13 cellular contexts compared by ENCODE assay signal in genomic region chr6:156816505-156816904, GRCh38. TPM values are rescaled to one million over a fixed set of nuclear protein-coding genes. Genes with fewer than 3 reads are reported as not detected.
DNase-seq lines count a peak whose midpoint lies in the region; ATAC-seq, FAIRE-seq and TF ChIP-seq lines count a peak whose summit lies in the region.
"Had no signal": no experiment of that assay in that cellular context is flagged by ENCODE, and none has a peak within 500 bp of the region (broad histone marks: within the 10 kb centered on the region; RNA-seq: fewer than 3 reads in every experiment).

No MANE protein-coding gene starts in this region.

- H3K9me2 ChIP-seq in GM23338 (ENCODE audit: insufficient read depth) (no peaks in the 10 kb centered on the region), SK-N-SH (no peaks in the 10 kb centered on the region)

- no peak overlapping the region for H3K27ac ChIP-seq in GM23338 (ENCODE audit: low read depth)
- no peak overlapping the region for H3K27ac ChIP-seq in GM12878 (ENCODE audit: control insufficient read depth, insufficient read depth)
- H3K27ac ChIP-seq in HepG2 (ENCODE audit: extremely low read length, insufficient read depth, low read length), result no peak overlapping the region
- H3K27ac ChIP-seq in SK-N-SH (ENCODE audit: low read depth in 2 of 2, low read length in 1 of 2), result no peak overlapping the region
- H3K27ac ChIP-seq: thoracic aorta had no signal

- TF ChIP-seq EP300 in GM12878 (IDR thresholded peaks at IDR 0.05; ENCODE audit: borderline replicate concordance in 1 of 2, control insufficient read depth in 1 of 2, low read depth in 2 of 2, low read length in 2 of 2), result no peak
- no peak for TF ChIP-seq EP300 in HepG2 (IDR thresholded peaks at IDR 0.05; ENCODE audit: low read depth in 2 of 2, low read length in 2 of 2)
- no peak for TF ChIP-seq EP300 in HepG2 (CRISPR knock-in tag; IDR thresholded peaks at IDR 0.05; ENCODE audit: borderline replicate concordance)
- no peak for TF ChIP-seq EP300 in SK-N-SH (IDR thresholded peaks at IDR 0.05; ENCODE audit: borderline replicate concordance in 1 of 2, low read depth in 1 of 2, low read length in 1 of 2)

- H3K4me3 ChIP-seq in GM23338 (no peak overlapping the region), GM12878 (no peak overlapping the region), HepG2 (replicated peaks in 1 of 3; ENCODE audit: insufficient read depth in 1 of 3, low read depth in 2 of 3, low read length in 3 of 3) (no peak overlapping the region), skeletal muscle satellite cell (ENCODE audit: low read length) (no peak overlapping the region), SK-N-SH (ENCODE audit: low read depth in 2 of 2, low read length in 1 of 2) (no peak overlapping the region)
- H3K4me3 ChIP-seq: thoracic aorta had no signal

- H2AFZ ChIP-seq in GM23338, result no peak overlapping the region
- H2AFZ ChIP-seq in GM12878 (ENCODE audit: control insufficient read depth, low read depth, low read length), result no peak overlapping the region
- H2AFZ ChIP-seq in HepG2 (ENCODE audit: low read length), result no peak overlapping the region
- H2AFZ ChIP-seq in SK-N-SH (ENCODE audit: low read depth), result no peak overlapping the region

- TF ChIP-seq RAD21 in GM12878 (IDR thresholded peaks at IDR 0.05; ENCODE audit: insufficient read depth, low read depth, low read length) (no peak), HepG2 (CRISPR knock-in tag; IDR thresholded peaks at IDR 0.05) (no peak), SK-N-SH (IDR thresholded peaks at IDR 0.05; ENCODE audit: low read length) (no peak)

- H3K4me1 Mint-ChIP-seq in GM23338, result peaks cover 54% of the 10 kb centered on the region
- H3K4me1 Mint-ChIP-seq in activated naive CD8-positive, alpha-beta T cell treated with anti-CD3 and anti-CD28 coated beads, Interleukin-2, amount 50 U/mL, for 24 hours, result peaks cover 73% of the 10 kb centered on the region

- no peaks in the 10 kb centered on the region for H3K9me3 ChIP-seq in GM12878 (replicated peaks; ENCODE audit: control insufficient read depth, insufficient read depth, low read length)
- H3K9me3 ChIP-seq in HepG2 (ENCODE audit: low read length), result no peaks in the 10 kb centered on the region
- H3K9me3 ChIP-seq in skeletal muscle satellite cell (replicated peaks; ENCODE audit: low read length), result no peaks in the 10 kb centered on the region
- H3K9me3 ChIP-seq in SK-N-SH, result no peaks in the 10 kb centered on the region
- H3K9me3 ChIP-seq: thoracic aorta had no signal

- peaks cover 2% of the 10 kb centered on the region for H3K27me3 Mint-ChIP-seq in GM23338 (ENCODE audit: insufficient read depth, low read depth, poor library complexity)
- H3K27me3 Mint-ChIP-seq in activated naive CD8-positive, alpha-beta T cell treated with anti-CD3 and anti-CD28 coated beads, Interleukin-2, amount 50 U/mL, for 24 hours, result no peaks in the 10 kb centered on the region

- H3K4me2 ChIP-seq in GM23338, result no peak overlapping the region
- H3K4me2 ChIP-seq in GM12878 (ENCODE audit: control insufficient read depth, insufficient read depth), result no peak overlapping the region; the same call in 1 of the 2 replicates
- no peak overlapping the region for H3K4me2 ChIP-seq in HepG2 (ENCODE audit: low read depth, low read length)
- H3K4me2 ChIP-seq in skeletal muscle satellite cell (ENCODE audit: low read length), result peak overlapping the region; percentile 17
- H3K4me2 ChIP-seq in SK-N-SH, result no peak overlapping the region

- WGBS in GM12878 (ENCODE audit: insufficient coverage, insufficient replicate concordance, low lambda C conversion rate, missing lambda C conversion rate), result 98% methylated on average over 7 of the region's 7 CpGs
- 91% methylated on average over 7 of the region's 7 CpGs for WGBS in HepG2 (ENCODE audit: low lambda C conversion rate)
- WGBS in SK-N-SH (ENCODE audit: low lambda C conversion rate), result 93% methylated on average over 7 of the region's 7 CpGs

- no peaks in the 10 kb centered on the region for H3K36me3 ChIP-seq in GM23338 (ENCODE audit: insufficient read depth)
- H3K36me3 ChIP-seq in GM12878 (ENCODE audit: control insufficient read depth in 2 of 2, insufficient read depth in 2 of 2, low read length in 1 of 2), result peaks cover 0 to 1% of the 10 kb centered on the region in 2 experiments; a peak in 2 of 4 replicates
- no peaks in the 10 kb centered on the region; a peak in 2 of 5 replicates for H3K36me3 ChIP-seq in HepG2 (replicated peaks in 1 of 2; ENCODE audit: control insufficient read depth in 1 of 2, insufficient read depth in 2 of 2, low read length in 2 of 2)
- no peaks in the 10 kb centered on the region for H3K36me3 ChIP-seq in skeletal muscle satellite cell (ENCODE audit: insufficient read depth, low read length)
- no peaks in the 10 kb centered on the region for H3K36me3 ChIP-seq in SK-N-SH (replicated peaks in 1 of 2; ENCODE audit: control insufficient read depth in 1 of 2, insufficient read depth in 2 of 2, low read length in 1 of 2)
- H3K36me3 ChIP-seq: thoracic aorta had no signal

- CTCF ChIA-PET in GM12878 (lab: Yijun Ruan, JAX), result no interaction called here
- CTCF ChIA-PET in HepG2 (lab: Yijun Ruan, JAX; ENCODE audit: low intra/inter-chr PET ratio, low total read pairs), result no interaction called here
- CTCF ChIA-PET in SK-N-SH (lab: Yijun Ruan, JAX), result no interaction called here

- H3K79me2 ChIP-seq in GM23338 (replicated peaks; ENCODE audit: insufficient read depth), result peaks cover 99% of the 10 kb centered on the region
- H3K79me2 ChIP-seq in GM12878 (ENCODE audit: control insufficient read depth, insufficient read depth, low read length), result peaks cover 99% of the 10 kb centered on the region
- H3K79me2 ChIP-seq in HepG2 (ENCODE audit: insufficient read depth, low read length), result peaks cover 96% of the 10 kb centered on the region
- peaks cover 99% of the 10 kb centered on the region for H3K79me2 ChIP-seq in SK-N-SH (ENCODE audit: insufficient read depth)

- no peak overlapping the region for H3K4me3 Mint-ChIP-seq in GM23338
- no peak overlapping the region for H3K4me3 Mint-ChIP-seq in activated naive CD8-positive, alpha-beta T cell treated with anti-CD3 and anti-CD28 coated beads, Interleukin-2, amount 50 U/mL, for 24 hours
- H3K4me3 Mint-ChIP-seq: brain had no signal

- FAIRE-seq in GM12878 (lab: Jason Lieb, UNC) (no peak), HepG2 (lab: Jason Lieb, UNC) (no peak)

- H3K27ac Mint-ChIP-seq in GM23338, result no peak overlapping the region
- no peak overlapping the region for H3K27ac Mint-ChIP-seq in activated naive CD8-positive, alpha-beta T cell treated with anti-CD3 and anti-CD28 coated beads, Interleukin-2, amount 50 U/mL, for 24 hours

- DNase-seq in GM23338 (ENCODE audit: low spot score) (no peak), GM12878 (ENCODE audit: low read depth, low spot score) (no peak), HepG2 (ENCODE audit: low spot score) (no peak), SK-N-SH (no peak), NCI-H510A treated with DMSO at 0.1 percent for 48 hours (lab: John Stamatoyannopoulos, UW) (no peak), HCEC 1CT (no peak)
- no peak for DNase-seq in activated naive CD8-positive, alpha-beta T cell treated with anti-CD3 and anti-CD28 coated beads, Interleukin-2, amount 50 U/mL, for 24 hours
- DNase-seq: foreskin fibroblast; stimulated activated CD4-positive, alpha-beta T cell treated with anti-CD3 and anti-CD28 coated beads, Interleukin-4, amount 100 ng/mL, for 24 hours; SW 1271 had no signal

- in situ Hi-C loops in GM12878 (cut with MboI), result no loop called here
- in situ Hi-C loops in HepG2 (cut with HindIII; ENCODE audit: extremely low pct_ligation_motif_present, low pct_unique_long_range_greater_than_20kb), result no loop called here

- H3F3A ChIP-seq in GM23338 (replicated peaks; ENCODE audit: low read depth) (no peaks in the 10 kb centered on the region), SK-N-SH (replicated peaks; ENCODE audit: insufficient read depth) (peaks cover 3% of the 10 kb centered on the region)

- BruUV-seq in GM12878 (replicated peaks; lab: Mats Ljungman, UMichigan), result no TSS peak
- BruUV-seq in HepG2 (replicated peaks; lab: Mats Ljungman, UMichigan), result no TSS peak

- no peak for TF ChIP-seq CTCF in GM23338 (conservative IDR thresholded peaks at IDR 0.05; ENCODE audit: low read depth in 2 of 2)
- no peak for TF ChIP-seq CTCF in GM12878 (IDR thresholded peaks at IDR 0.05 in 2 of 3, conservative IDR thresholded peaks at IDR 0.05 in 1 of 3; ENCODE audit: control insufficient read depth in 2 of 3, extremely low read depth in 1 of 3, insufficient read depth in 1 of 3, low read depth in 3 of 3, low read length in 3 of 3)
- no peak for TF ChIP-seq CTCF in HepG2 (CRISPR knock-in tag; IDR thresholded peaks at IDR 0.05)
- TF ChIP-seq CTCF in SK-N-SH (IDR thresholded peaks at IDR 0.05), result no peak

- intact Hi-C loops in GM12878 (cut with micrococcal nuclease; ENCODE audit: unreplicated experiment) (no loop called here), HepG2 (cut with micrococcal nuclease; ENCODE audit: unreplicated experiment) (no loop called here)

- H3K9me3 Mint-ChIP-seq in GM23338, result no peaks in the 10 kb centered on the region
- no peaks in the 10 kb centered on the region for H3K9me3 Mint-ChIP-seq in activated naive CD8-positive, alpha-beta T cell treated with anti-CD3 and anti-CD28 coated beads, Interleukin-2, amount 50 U/mL, for 24 hours
- H3K9me3 Mint-ChIP-seq: brain had no signal

- RAD21 ChIA-PET in GM12878 (lab: Charles Lee; ENCODE audit: unreplicated experiment), result no interaction called here

- H3K27me3 ChIP-seq in GM23338 (ENCODE audit: insufficient read depth), result no peaks in the 10 kb centered on the region
- no peaks in the 10 kb centered on the region for H3K27me3 ChIP-seq in GM12878 (replicated peaks in 1 of 2; ENCODE audit: control insufficient read depth in 2 of 2, insufficient read depth in 2 of 2, low read length in 1 of 2)
- H3K27me3 ChIP-seq in HepG2 (ENCODE audit: control insufficient read depth in 1 of 2, insufficient read depth in 2 of 2, low read length in 2 of 2), result no peaks in the 10 kb centered on the region
- no peaks in the 10 kb centered on the region for H3K27me3 ChIP-seq in skeletal muscle satellite cell (ENCODE audit: control insufficient read depth, insufficient read depth, low read length)
- no peaks in the 10 kb centered on the region for H3K27me3 ChIP-seq in SK-N-SH (ENCODE audit: insufficient read depth)

- H3K36me3 Mint-ChIP-seq in GM23338 (ENCODE audit: low read depth), result no peaks in the 10 kb centered on the region
- no peaks in the 10 kb centered on the region for H3K36me3 Mint-ChIP-seq in activated naive CD8-positive, alpha-beta T cell treated with anti-CD3 and anti-CD28 coated beads, Interleukin-2, amount 50 U/mL, for 24 hours (ENCODE audit: low read depth)

- ATAC-seq in GM23338 (peak; percentile 29), GM12878 (no peak; the same call in 2 of the 3 replicates), HepG2 (peak; percentile 45)
- no peak for ATAC-seq in activated naive CD8-positive, alpha-beta T cell treated with anti-CD3 and anti-CD28 coated beads, Interleukin-2, amount 50 U/mL, for 24 hours

- SMC1A ChIA-PET in GM12878 (lab: Charles Lee; ENCODE audit: uncharacterized antibody, unreplicated experiment), result no interaction called here

- H3K4me1 ChIP-seq in GM23338 (ENCODE audit: insufficient read depth), result peaks cover 48% of the 10 kb centered on the region
- peaks cover 16% of the 10 kb centered on the region for H3K4me1 ChIP-seq in GM12878 (ENCODE audit: control insufficient read depth, insufficient read depth, low read length)
- H3K4me1 ChIP-seq in HepG2 (ENCODE audit: insufficient read depth, low read length), result peaks cover 3% of the 10 kb centered on the region; the same call in 1 of the 2 replicates
- peaks cover 19% of the 10 kb centered on the region for H3K4me1 ChIP-seq in skeletal muscle satellite cell (ENCODE audit: control insufficient read depth, insufficient read depth, low read length)
- H3K4me1 ChIP-seq in SK-N-SH (ENCODE audit: control insufficient read depth in 1 of 2, insufficient read depth in 2 of 2, low read depth in 1 of 2, low read length in 1 of 2), result peaks cover 0 to 14% of the 10 kb centered on the region in 2 experiments; a peak in 3 of 4 replicates

- POLR2A ChIA-PET in GM12878 (lab: Charles Lee) (no interaction called here), HepG2 (lab: Yijun Ruan, JAX) (no interaction called here), SK-N-SH (lab: Yijun Ruan, JAX) (no interaction called here)

- TF ChIP-seq POLR2A in GM12878 (IDR thresholded peaks at IDR 0.05; ENCODE audit: low read depth, low read length) (no peak), HepG2 (IDR thresholded peaks at IDR 0.05; ENCODE audit: insufficient read depth in 1 of 2, low read depth in 2 of 2, low read length in 2 of 2) (no peak)

- H3K9ac ChIP-seq in GM12878 (ENCODE audit: control insufficient read depth, insufficient read depth, low read length) (no peak overlapping the region), HepG2 (ENCODE audit: insufficient read depth, low read depth, low read length) (no peak overlapping the region), skeletal muscle satellite cell (ENCODE audit: low read depth, low read length) (no peak overlapping the region), SK-N-SH (no peak overlapping the region)

- H4K20me1 ChIP-seq in GM23338 (replicated peaks; ENCODE audit: insufficient read depth) (peaks cover 86% of the 10 kb centered on the region), GM12878 (ENCODE audit: control insufficient read depth, insufficient read depth) (0 out of 2 replicates have a peak, but pooled peaks cover 4% of the 10 kb centered on the region), HepG2 (ENCODE audit: insufficient read depth, low read length) (peaks cover 32% of the 10 kb centered on the region), SK-N-SH (ENCODE audit: insufficient read depth) (peaks cover 96% of the 10 kb centered on the region)

RNA-seq across cellular contexts. Expression of gene ARID1B, which starts 39.3 kb away (rescaled TPM):
- total RNA-seq in GM23338 (2014; rRNA removed; shearing (Covaris generic)), result 72.2 and 82.4 TPM in 2 replicates
- polyA plus RNA-seq in GM23338 (2016; fragmentation: Nextera tagmentation; extraction: Ambion mirVana), result 53.3 and 59.3 TPM in 2 replicates
- 1,061 and 1,083 TPM in 2 replicates for total RNA-seq in GM12878 (2013; cell fraction: nucleolus; rRNA removed)
- total RNA-seq in GM12878 (2014; rRNA removed), result 68.0 and 68.8 TPM in 2 replicates
- total RNA-seq in GM12878 (2014; rRNA removed; fragmentation: Illumina TruSeq; extraction: Trizol), result 73.7 and 80.8 TPM in 2 replicates
- 116 and 133 TPM in 2 replicates for total RNA-seq in GM12878 (2021)
- 28.7 TPM for polyA plus RNA-seq in GM12878 (2011; ENCODE audit: low read depth)
- 21.3 and 24.7 TPM in 2 replicates for polyA plus RNA-seq in GM12878 (2011; rRNA removed)
- 21.4 and 24.5 TPM in 2 replicates for polyA plus RNA-seq in GM12878 (2011; cell fraction: cytosol; rRNA removed)
- 69.4 and 82.0 TPM in 2 replicates for polyA plus RNA-seq in GM12878 (2011; cell fraction: nucleus; rRNA removed)
- 43.0 and 45.3 TPM in 2 replicates for polyA plus RNA-seq in GM12878 (2012)
- 59.2 and 69.9 TPM in 2 replicates for polyA plus RNA-seq in GM12878 (2014; fragmentation: Illumina TruSeq; extraction: Trizol)
- 10 to 100 TPM; 37.7 to 73.9 TPM for polyA plus RNA-seq in GM12878 (2014; fragmentation: Nextera tagmentation; extraction: Ambion mirVana)
- polyA plus RNA-seq in GM12878 (2014; rRNA removed), result 50.0 and 59.1 TPM in 2 replicates
- 10 to 100 TPM; 32.4 to 39.1 TPM for polyA plus RNA-seq in GM12878 (2016; fragmentation: Nextera tagmentation; extraction: Ambion mirVana)
- polyA minus RNA-seq in GM12878 (2011; rRNA and poly(A)+ RNA removed), result 124 and 158 TPM in 2 replicates
- polyA minus RNA-seq in GM12878 (2011; cell fraction: cytosol; rRNA and poly(A)+ RNA removed), result 32.6 and 38.9 TPM in 2 replicates
- polyA minus RNA-seq in GM12878 (2011; cell fraction: nucleus; rRNA and poly(A)+ RNA removed), result 206 and 401 TPM in 2 replicates
- 32.6 and 38.0 TPM in 2 replicates for total RNA-seq in HepG2 (2016; rRNA removed; fragmentation: Illumina TruSeq; extraction: Trizol)
- total RNA-seq in HepG2 (2016; cell fraction: cytosol; rRNA removed; fragmentation: Illumina TruSeq; extraction: Trizol; ENCODE audit: low read depth), result 41.7 TPM in 2 replicates
- total RNA-seq in HepG2 (2016; cell fraction: insoluble cytoplasmic fraction; rRNA removed; fragmentation: Illumina TruSeq; extraction: Trizol), result 30.2 and 35.7 TPM in 2 replicates
- total RNA-seq in HepG2 (2016; cell fraction: membrane; rRNA removed; fragmentation: Illumina TruSeq; extraction: Trizol), result 16.5 and 21.3 TPM in 2 replicates
- 130 and 139 TPM in 2 replicates for total RNA-seq in HepG2 (2016; cell fraction: nucleus; rRNA removed; fragmentation: Illumina TruSeq; extraction: Trizol)
- 20.1 and 22.5 TPM in 2 replicates for polyA plus RNA-seq in HepG2 (2011; rRNA removed)
- 13.6 and 13.8 TPM in 2 replicates for polyA plus RNA-seq in HepG2 (2011; cell fraction: cytosol; rRNA removed)
- polyA plus RNA-seq in HepG2 (2011; cell fraction: nucleus; rRNA removed), result 47.4 and 49.3 TPM in 2 replicates
- 25.2 and 26.7 TPM in 2 replicates for polyA plus RNA-seq in HepG2 (2012)
- polyA plus RNA-seq in HepG2 (2016; cell fraction: cytosol; fragmentation: Illumina TruSeq; extraction: Trizol; ENCODE audit: low read depth), result 1.8 and 2.0 TPM in 2 replicates
- polyA plus RNA-seq in HepG2 (2016; cell fraction: insoluble cytoplasmic fraction; fragmentation: Illumina TruSeq; extraction: Trizol; ENCODE audit: low read depth), result 27.9 and 32.0 TPM in 2 replicates
- 5.4 and 5.7 TPM in 2 replicates for polyA plus RNA-seq in HepG2 (2016; cell fraction: membrane; fragmentation: Illumina TruSeq; extraction: Trizol; ENCODE audit: low read depth)
- polyA plus RNA-seq in HepG2 (2016; cell fraction: nucleus; fragmentation: Illumina TruSeq; extraction: Trizol; ENCODE audit: insufficient read depth, low read depth), result 44.9 and 47.2 TPM in 2 replicates
- 77.4 and 128 TPM in 2 replicates for polyA minus RNA-seq in HepG2 (2011; rRNA and poly(A)+ RNA removed; ENCODE audit: low replicate concordance)
- 40.2 and 55.4 TPM in 2 replicates for polyA minus RNA-seq in HepG2 (2011; cell fraction: cytosol; rRNA and poly(A)+ RNA removed)
- 329 and 355 TPM in 2 replicates for polyA minus RNA-seq in HepG2 (2011; cell fraction: nucleus; rRNA and poly(A)+ RNA removed)
- total RNA-seq in skeletal muscle satellite cell (2012; rRNA removed), result 23.2 and 28.6 TPM in 2 replicates
- polyA plus RNA-seq in SK-N-SH (2012; rRNA removed), result 13.2 and 13.6 TPM in 2 replicates
- polyA plus RNA-seq in SK-N-SH (2012; cell fraction: cytosol; rRNA removed), result 11.5 and 14.7 TPM in 2 replicates
- 24.0 and 33.9 TPM in 2 replicates for polyA plus RNA-seq in SK-N-SH (2012; cell fraction: nucleus; rRNA removed)

Comparison
In these comparisons a context has a peak if more than half of its experiments do, and no peak if none do; other contexts are left out.
1. ATAC-seq: peak in GM23338 (single experiment) and HepG2 (single experiment); none in GM12878 (single experiment) and activated naive CD8-positive, alpha-beta T cell treated with anti-CD3 and anti-CD28 coated beads, Interleukin-2, amount 50 U/mL, for 24 hours (single experiment).